In the genomic region with DNA sequence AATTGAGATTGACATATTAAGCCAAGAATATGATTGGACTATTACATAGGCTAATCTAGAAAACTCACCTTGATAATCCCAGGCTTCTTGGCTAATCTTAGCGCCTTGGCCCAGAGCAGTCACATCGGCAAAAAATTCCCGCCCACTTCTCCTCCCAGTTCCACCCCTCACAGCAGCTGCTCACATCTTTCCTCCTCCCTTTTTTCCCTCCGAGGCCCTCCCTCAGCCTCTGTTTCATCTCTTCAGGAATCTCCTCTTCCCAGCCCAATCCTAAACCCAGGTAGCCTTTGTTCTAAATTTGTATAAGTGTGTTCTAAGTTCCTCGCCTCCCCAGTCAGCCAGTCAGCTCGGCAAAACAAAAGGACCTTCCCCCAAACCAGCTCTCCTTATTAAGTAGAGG, we compare ENCODE assay signal across 23 cellular contexts.
"Had no signal": no experiment of that assay in that cellular context is flagged by ENCODE, and none has a peak within 500 bp of the region (broad histone marks: within the 10 kb centered on the region; RNA-seq: fewer than 3 reads in every experiment).

No MANE protein-coding gene starts in this region.

- H3K27me3 ChIP-seq: dorsolateral prefrontal cortex, gastrocnemius medialis, heart right ventricle had no signal

- H3K4me1 Mint-ChIP-seq: central memory CD8-positive, alpha-beta T cell had no signal

- H3K4me3 ChIP-seq: dorsolateral prefrontal cortex, gastrocnemius medialis, heart right ventricle, mucosa of descending colon had no signal

- H3K36me3 Mint-ChIP-seq: naive thymus-derived CD8-positive, alpha-beta T cell had no signal

- H3K4me3 Mint-ChIP-seq: central memory CD8-positive, alpha-beta T cell; naive thymus-derived CD8-positive, alpha-beta T cell; neural crest cell had no signal

- H3K27ac Mint-ChIP-seq: naive thymus-derived CD8-positive, alpha-beta T cell had no signal

- H3K27me3 Mint-ChIP-seq: central memory CD8-positive, alpha-beta T cell; naive thymus-derived CD8-positive, alpha-beta T cell had no signal

- ATAC-seq: esophagus mucosa; gastrocnemius medialis; heart right ventricle; left lobe of liver; mucosa of descending colon; naive thymus-derived CD8-positive, alpha-beta T cell; right cardiac atrium had no signal

- H3K9me3 ChIP-seq: gastrocnemius medialis, heart right ventricle, mucosa of descending colon had no signal

- H3K27ac ChIP-seq: dorsolateral prefrontal cortex, gastrocnemius medialis, heart right ventricle had no signal

- H3K36me3 ChIP-seq: gastrocnemius medialis, heart right ventricle had no signal

- FAIRE-seq: endometrium, islet of Langerhans, small intestine, urothelium cell line had no signal

- DNase-seq: cortex of kidney; dorsolateral prefrontal cortex; effector CD8-positive, alpha-beta T cell; gastrocnemius medialis; heart right ventricle; hypothalamus; kidney glomerular epithelial cell; mammary epithelial cell; mucosa of descending colon; naive thymus-derived CD8-positive, alpha-beta T cell; posterior cingulate gyrus; right cardiac atrium; small intestine; stimulated activated CD4-positive, alpha-beta T cell treated with anti-CD3 and anti-CD28 coated beads, Interleukin-12 subunit alpha, Interleukin-12 subunit beta, amount 100 ng/mL, for 4 hours; stimulated activated naive CD4-positive, alpha-beta T cell treated with Interleukin-2 at 50 U/mL for 16 hours; trophoblast cell had no signal
